Comparison of ENCODE assay signal across 1 cellular context in genomic region chr6:27752038-27752885, GRCh38.
TF ChIP-seq lines count a peak whose summit lies in the region.

No MANE protein-coding gene starts in this region.

TF ChIP-seq in HepG2, 621 proteins besides CTCF, POLR2A, EP300 and RAD21 (continued from another document):
- TF ChIP-seq, protein P1, sequence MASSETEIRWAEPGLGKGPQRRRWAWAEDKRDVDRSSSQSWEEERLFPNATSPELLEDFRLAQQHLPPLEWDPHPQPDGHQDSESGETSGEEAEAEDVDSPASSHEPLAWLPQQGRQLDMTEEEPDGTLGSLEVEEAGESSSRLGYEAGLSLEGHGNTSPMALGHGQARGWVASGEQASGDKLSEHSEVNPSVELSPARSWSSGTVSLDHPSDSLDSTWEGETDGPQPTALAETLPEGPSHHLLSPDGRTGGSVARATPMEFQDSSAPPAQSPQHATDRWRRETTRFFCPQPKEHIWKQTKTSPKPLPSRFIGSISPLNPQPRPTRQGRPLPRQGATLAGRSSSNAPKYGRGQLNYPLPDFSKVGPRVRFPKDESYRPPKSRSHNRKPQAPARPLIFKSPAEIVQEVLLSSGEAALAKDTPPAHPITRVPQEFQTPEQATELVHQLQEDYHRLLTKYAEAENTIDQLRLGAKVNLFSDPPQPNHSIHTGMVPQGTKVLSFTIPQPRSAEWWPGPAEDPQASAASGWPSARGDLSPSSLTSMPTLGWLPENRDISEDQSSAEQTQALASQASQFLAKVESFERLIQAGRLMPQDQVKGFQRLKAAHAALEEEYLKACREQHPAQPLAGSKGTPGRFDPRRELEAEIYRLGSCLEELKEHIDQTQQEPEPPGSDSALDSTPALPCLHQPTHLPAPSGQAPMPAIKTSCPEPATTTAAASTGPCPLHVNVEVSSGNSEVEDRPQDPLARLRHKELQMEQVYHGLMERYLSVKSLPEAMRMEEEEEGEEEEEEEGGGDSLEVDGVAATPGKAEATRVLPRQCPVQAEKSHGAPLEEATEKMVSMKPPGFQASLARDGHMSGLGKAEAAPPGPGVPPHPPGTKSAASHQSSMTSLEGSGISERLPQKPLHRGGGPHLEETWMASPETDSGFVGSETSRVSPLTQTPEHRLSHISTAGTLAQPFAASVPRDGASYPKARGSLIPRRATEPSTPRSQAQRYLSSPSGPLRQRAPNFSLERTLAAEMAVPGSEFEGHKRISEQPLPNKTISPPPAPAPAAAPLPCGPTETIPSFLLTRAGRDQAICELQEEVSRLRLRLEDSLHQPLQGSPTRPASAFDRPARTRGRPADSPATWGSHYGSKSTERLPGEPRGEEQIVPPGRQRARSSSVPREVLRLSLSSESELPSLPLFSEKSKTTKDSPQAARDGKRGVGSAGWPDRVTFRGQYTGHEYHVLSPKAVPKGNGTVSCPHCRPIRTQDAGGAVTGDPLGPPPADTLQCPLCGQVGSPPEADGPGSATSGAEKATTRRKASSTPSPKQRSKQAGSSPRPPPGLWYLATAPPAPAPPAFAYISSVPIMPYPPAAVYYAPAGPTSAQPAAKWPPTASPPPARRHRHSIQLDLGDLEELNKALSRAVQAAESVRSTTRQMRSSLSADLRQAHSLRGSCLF (CRISPR knock-in tag; IDR thresholded peaks at IDR 0.05; ENCODE audit: borderline replicate concordance) = 0 out of 2 replicates have a peak, but pooled peaks have one; percentile 35
- TF ChIP-seq ZNF264 (CRISPR knock-in tag; IDR thresholded peaks at IDR 0.05) (0 out of 2 replicates have a peak, but pooled peaks have one; percentile 14), PAF1 (CRISPR knock-in tag; IDR thresholded peaks at IDR 0.05) (no peak), ZNF772 (CRISPR knock-in tag; IDR thresholded peaks at IDR 0.05) (0 out of 2 replicates have a peak, but pooled peaks have one; percentile 9), ZNF567 (CRISPR knock-in tag; IDR thresholded peaks at IDR 0.05; ENCODE audit: borderline replicate concordance) (no peak), BRCA1 (CRISPR knock-in tag; IDR thresholded peaks at IDR 0.05) (peak; percentile 77; the same call in 1 of the 2 replicates), TEAD3 (CRISPR knock-in tag; optimal IDR thresholded peaks at IDR 0.05; ENCODE audit: borderline replicate concordance) (no peak), ZBTB7A (CRISPR knock-in tag; IDR thresholded peaks at IDR 0.05) (no peak), ATF6 (CRISPR knock-in tag; conservative IDR thresholded peaks at IDR 0.05) (no peak), HOXA3 (CRISPR knock-in tag; IDR thresholded peaks at IDR 0.05) (no peak)
- TF ChIP-seq, protein P2, sequence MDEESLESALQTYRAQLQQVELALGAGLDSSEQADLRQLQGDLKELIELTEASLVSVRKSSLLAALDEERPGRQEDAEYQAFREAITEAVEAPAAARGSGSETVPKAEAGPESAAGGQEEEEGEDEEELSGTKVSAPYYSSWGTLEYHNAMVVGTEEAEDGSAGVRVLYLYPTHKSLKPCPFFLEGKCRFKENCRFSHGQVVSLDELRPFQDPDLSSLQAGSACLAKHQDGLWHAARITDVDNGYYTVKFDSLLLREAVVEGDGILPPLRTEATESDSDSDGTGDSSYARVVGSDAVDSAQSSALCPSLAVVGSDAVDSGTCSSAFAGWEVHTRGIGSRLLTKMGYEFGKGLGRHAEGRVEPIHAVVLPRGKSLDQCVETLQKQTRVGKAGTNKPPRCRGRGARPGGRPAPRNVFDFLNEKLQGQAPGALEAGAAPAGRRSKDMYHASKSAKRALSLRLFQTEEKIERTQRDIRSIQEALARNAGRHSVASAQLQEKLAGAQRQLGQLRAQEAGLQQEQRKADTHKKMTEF (CRISPR knock-in tag; IDR thresholded peaks at IDR 0.05) = 0 out of 2 replicates have a peak, but pooled peaks have one; percentile 14
